In the genomic region with DNA sequence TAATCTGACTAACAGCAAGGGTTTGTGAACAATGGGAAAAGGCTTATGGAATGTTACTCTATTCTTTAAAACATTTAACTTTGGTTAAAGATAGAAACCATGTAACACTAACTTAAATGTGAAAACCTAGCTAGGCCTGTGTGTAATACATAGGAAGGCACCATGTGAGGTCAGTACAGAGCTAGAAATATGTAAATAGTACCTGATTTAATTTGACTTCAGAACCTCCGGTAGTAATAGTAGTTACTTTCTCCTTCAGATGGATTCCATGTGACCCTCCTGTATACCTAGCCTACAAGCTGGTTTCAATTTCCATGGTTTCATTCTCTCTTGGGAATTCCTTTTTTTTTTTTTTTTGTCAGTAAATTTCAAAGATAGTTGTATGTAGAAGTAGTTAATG, we compare ENCODE assay signal across 8 cellular contexts. TPM values are rescaled to one million over a fixed set of nuclear protein-coding genes. Genes with fewer than 3 reads are reported as not detected.
DNase-seq lines count a peak whose midpoint lies in the region; ATAC-seq and TF ChIP-seq lines count a peak whose summit lies in the region.

No MANE protein-coding gene starts in this region.

- no peaks in the 10 kb centered on the region for H3K27me3 Mint-ChIP-seq in endodermal cell (ENCODE audit: insufficient read depth)

- no peaks in the 10 kb centered on the region for H3K27me3 ChIP-seq in HCT116 (ENCODE audit: insufficient read depth, low read length)
- H3K27me3 ChIP-seq in SJSA1 (replicated peaks): no peaks in the 10 kb centered on the region
- no peaks in the 10 kb centered on the region for H3K27me3 ChIP-seq in endodermal cell (ENCODE audit: control insufficient read depth, insufficient read depth, low read length, poor library complexity, severe bottlenecking)
- no peaks in the 10 kb centered on the region for H3K27me3 ChIP-seq in muscle layer of colon (ENCODE audit: control insufficient read depth in 1 of 2, insufficient read depth in 2 of 2, low read length in 2 of 2)

- H4K20me1 ChIP-seq in HCT116 (ENCODE audit: insufficient read depth): peaks cover 16% of the 10 kb centered on the region; the same call in 1 of the 2 replicates

- H3K9me3 Mint-ChIP-seq in endodermal cell: peaks cover 23% of the 10 kb centered on the region

- TF ChIP-seq RAD21 in HCT116 (IDR thresholded peaks at IDR 0.05; ENCODE audit: low read depth): peak; percentile 60

- H3K4me3 Mint-ChIP-seq in endodermal cell: peak overlapping the region; percentile 100

- H3K27ac ChIP-seq in HCT116 (ENCODE audit: low read depth, low read length): peak overlapping the region; percentile 71; the same call in 1 of the 2 replicates
- peak overlapping the region; percentile 82 for H3K27ac ChIP-seq in SJSA1
- no peak overlapping the region for H3K27ac ChIP-seq in endodermal cell (ENCODE audit: low read depth, low read length)
- no peak overlapping the region for H3K27ac ChIP-seq in muscle layer of colon (ENCODE audit: low read depth, low read length)

- H3K9me3 ChIP-seq in HCT116 (ENCODE audit: control insufficient read depth in 1 of 2, insufficient read depth in 1 of 2, low read depth in 1 of 2, low read length in 2 of 2) (no peaks in the 10 kb centered on the region), SJSA1 (replicated peaks) (no peaks in the 10 kb centered on the region), endodermal cell (ENCODE audit: control insufficient read depth, low read length) (peaks cover 22% of the 10 kb centered on the region), muscle layer of colon (ENCODE audit: low read length) (no peaks in the 10 kb centered on the region)

- H2AFZ ChIP-seq in HCT116 (ENCODE audit: low read depth, low read length, poor library complexity, severe bottlenecking): no peak overlapping the region

- peak overlapping the region; percentile 99 for H3K9ac ChIP-seq in HCT116 (ENCODE audit: low read length)
- peak overlapping the region; percentile 98 for H3K9ac ChIP-seq in endodermal cell (ENCODE audit: extremely low read depth, low read length, poor library complexity, severe bottlenecking)
- peak overlapping the region; percentile 98 for H3K9ac ChIP-seq in muscle layer of colon (ENCODE audit: low read length)

- peak; percentile 58 for ATAC-seq in HCT116

- peaks cover 37% of the 10 kb centered on the region for H3K36me3 Mint-ChIP-seq in endodermal cell (ENCODE audit: low read depth)

- no peak for TF ChIP-seq POLR2A in HCT116 (IDR thresholded peaks at IDR 0.05; ENCODE audit: borderline replicate concordance, extremely low read depth, insufficient read depth, insufficient read length)

- H3K27ac Mint-ChIP-seq in endodermal cell: peak overlapping the region; percentile 99

- peaks cover 62% of the 10 kb centered on the region for H3K79me2 ChIP-seq in HCT116 (ENCODE audit: insufficient read depth, low read length)

- no TSS peak for BruUV-seq in HCT116 (replicated peaks; lab: Mats Ljungman, UMichigan)

- peaks cover 6 to 23% of the 10 kb centered on the region in 2 experiments; a peak in 3 of 4 replicates for H3K4me1 ChIP-seq in HCT116 (ENCODE audit: control insufficient read depth in 1 of 2, insufficient read depth in 2 of 2, low read length in 2 of 2)
- H3K4me1 ChIP-seq in SJSA1 (replicated peaks): peaks cover 19% of the 10 kb centered on the region
- peaks cover 4% of the 10 kb centered on the region for H3K4me1 ChIP-seq in endodermal cell (ENCODE audit: control insufficient read depth, insufficient read depth, low read length)
- peaks cover 24% of the 10 kb centered on the region for H3K4me1 ChIP-seq in muscle layer of colon (ENCODE audit: insufficient read depth, low read length)

- H3K4me1 Mint-ChIP-seq in endodermal cell: peaks cover 12% of the 10 kb centered on the region

- RAD21 ChIA-PET in HCT116 (lab: Charles Lee; ENCODE audit: low non-redundant PET in 1 of 2, low total read pairs in 2 of 2, uncharacterized antibody in 2 of 2, unreplicated experiment in 2 of 2): no interaction called here

- H3K4me3 ChIP-seq in HCT116 (replicated peaks in 1 of 2; ENCODE audit: low read depth in 1 of 2, low read length in 2 of 2): peak overlapping the region; percentile 98
- H3K4me3 ChIP-seq in SJSA1: peak overlapping the region; percentile 78
- peak overlapping the region; percentile 95 for H3K4me3 ChIP-seq in endodermal cell (ENCODE audit: low read length)
- peak overlapping the region; percentile 90 to 100 for H3K4me3 ChIP-seq in muscle layer of colon (ENCODE audit: low read depth in 1 of 2, low read length in 2 of 2)

- DNase-seq in A172 (ENCODE audit: low spot score) (peak; percentile 46), GM04503 (ENCODE audit: low read depth) (peak; percentile 33), HCT116 (ENCODE audit: low read depth, low spot score) (peak; percentile 60), SJSA1 (ENCODE audit: low read depth in 1 of 2, low spot score in 2 of 2) (peak in 1 of 2 experiments; percentile 59), endodermal cell (no peak)
- no peak for DNase-seq in stimulated activated CD4-positive, alpha-beta T cell treated with anti-CD3 and anti-CD28 coated beads, Interleukin-12 subunit alpha, Interleukin-12 subunit beta, amount 100 ng/mL, for 4 hours

- CTCF ChIA-PET in HCT116 (lab: Charles Lee): interaction anchor here (0.6 to 1.4 kb wide), 8 partner anchors 12 to 764 kb away, joined by 3 to 8 read pairs (median 4); no protein-coding TSS in a partner anchor

- H3K4me2 ChIP-seq in HCT116 (ENCODE audit: low read length): peak overlapping the region; percentile 73

- TF ChIP-seq CTCF in HCT116 (IDR thresholded peaks at IDR 0.05 in 2 of 3, conservative IDR thresholded peaks at IDR 0.05 in 1 of 3; ENCODE audit: borderline replicate concordance in 1 of 3, insufficient read depth in 1 of 3, low read depth in 2 of 3, low read length in 2 of 3): peak; percentile 37 to 56 (median 44); a peak in 3 of 6 replicates
- TF ChIP-seq CTCF in LNCAP (IDR thresholded peaks at IDR 0.05): peak; percentile 72
- peak; percentile 65 for TF ChIP-seq CTCF in endodermal cell (conservative IDR thresholded peaks at IDR 0.05)

- H3K9me2 ChIP-seq in HCT116 (ENCODE audit: insufficient read depth): no peaks in the 10 kb centered on the region

- intact Hi-C loops in HCT116 (cut with micrococcal nuclease): loop anchor here (10.0 kb wide), 1 partner anchor 794 kb away; the partner anchor contains the start of gene DNTTIP2

- H3K36me3 ChIP-seq in HCT116 (ENCODE audit: control insufficient read depth in 1 of 2, insufficient read depth in 2 of 2, low read length in 2 of 2): peaks cover 3 to 12% of the 10 kb centered on the region in 2 experiments; a peak in 2 of 4 replicates
- peaks cover 29% of the 10 kb centered on the region for H3K36me3 ChIP-seq in SJSA1
- peaks cover 33% of the 10 kb centered on the region for H3K36me3 ChIP-seq in endodermal cell (ENCODE audit: control insufficient read depth, insufficient read depth, low read length)
- H3K36me3 ChIP-seq in muscle layer of colon (ENCODE audit: insufficient read depth, low read length): no peaks in the 10 kb centered on the region

- POLR2A ChIA-PET in HCT116 (lab: Charles Lee): interaction anchor here (0.6 to 0.7 kb wide), 2 partner anchors 44 to 556 kb away, joined by 3 read pairs; no protein-coding TSS in a partner anchor

- WGBS in endodermal cell (ENCODE audit: insufficient coverage in 1 of 2, insufficient read length in 1 of 2), 2 experiments: 0% methylated on average over 1 of the region's 1 CpG; no CpG with 5 or more reads in 1 of the 2 experiments

TF ChIP-seq in HCT116, 20 proteins besides CTCF, POLR2A, EP300 and RAD21:
- TF ChIP-seq SP1 (IDR thresholded peaks at IDR 0.05; ENCODE audit: low read depth) (0 out of 2 replicates have a peak, but pooled peaks have one; percentile 12), YY1 (IDR thresholded peaks at IDR 0.05; ENCODE audit: extremely low read depth, insufficient replicate concordance, low read depth, low read length) (no peak), ZNF274 (IDR thresholded peaks at IDR 0.05; ENCODE audit: low read depth, low read length) (no peak), FOSL1 (IDR thresholded peaks at IDR 0.05; ENCODE audit: low read depth) (no peak), JUND (IDR thresholded peaks at IDR 0.05) (no peak), SIN3A (IDR thresholded peaks at IDR 0.05; ENCODE audit: low read depth) (no peak)

RNA-seq across cellular contexts. Expression of gene MTF2, which starts 1.3 kb away (rescaled TPM):
- total RNA-seq in A172 (2014; rRNA removed; shearing (Covaris generic)): 12.2 and 30.7 TPM in 2 replicates
- total RNA-seq in HCT116 (2021; ENCODE audit: unreplicated experiment): 45.5 TPM
- polyA plus RNA-seq in HCT116 (2012): 25.2 and 25.9 TPM in 2 replicates
- total RNA-seq in SJSA1 (2014; rRNA removed; shearing (Covaris generic)): 45.0 and 45.8 TPM in 2 replicates
- 100 to 1,000 TPM in 1 of 2 donors, 10 to 100 TPM in 1; 85.0 to 103 TPM for total RNA-seq in endodermal cell
- 59.7 TPM for polyA plus RNA-seq in endodermal cell (2013, experiment 1 of 2)
- polyA plus RNA-seq in endodermal cell (2013, experiment 2 of 2): 59.7 TPM

Comparison
In these comparisons a context has a peak if more than half of its experiments do, and no peak if none do; other contexts are left out.
1. DNase-seq: peak in A172 (single experiment), GM04503 (single experiment) and HCT116 (single experiment); none in endodermal cell (single experiment) and stimulated activated CD4-positive, alpha-beta T cell treated with anti-CD3 and anti-CD28 coated beads, Interleukin-12 subunit alpha, Interleukin-12 subunit beta, amount 100 ng/mL, for 4 hours (single experiment).
2. H3K27ac ChIP-seq: peak in HCT116 (single experiment) and SJSA1 (single experiment); none in endodermal cell (single experiment) and muscle layer of colon (single experiment).
3. Peak in every context shown above with its lines, with median percentiles within 50 percentile points of each other: H3K4me3 ChIP-seq, H3K9ac ChIP-seq and CTCF ChIP-seq.